In genomic region chr2:119240311-119241204, GRCh38 we compare ENCODE assay signal across 9 cellular contexts. TPM values are rescaled to one million over a fixed set of nuclear protein-coding genes. Genes with fewer than 3 reads are reported as not detected.
A peak's percentile ranks its signal among the peaks of the same experiment; 100 is the strongest.
DNase-seq lines count a peak whose midpoint lies in the region; ATAC-seq lines count a peak whose summit lies in the region.
"Had no signal": no experiment of that assay in that cellular context is flagged by ENCODE, and none has a peak within 500 bp of the region (broad histone marks: within the 10 kb centered on the region; RNA-seq: fewer than 3 reads in every experiment).

No MANE protein-coding gene starts in this region.

- H3K23ac ChIP-seq in mesenchymal stem cell (ENCODE audit: low read length in 2 of 2): peak overlapping the region in 1 of 2 experiments; percentile 99

- peaks cover 35% of the 10 kb centered on the region for H3K4me1 ChIP-seq in mesenchymal stem cell (ENCODE audit: control insufficient read depth, insufficient read depth, low read depth, low read length)

- H3K4me2 ChIP-seq in mesenchymal stem cell (ENCODE audit: low read length, poor library complexity, severe bottlenecking): peak overlapping the region; percentile 3

- H3K18ac ChIP-seq in mesenchymal stem cell (ENCODE audit: low read depth in 1 of 2, low read length in 2 of 2): peak overlapping the region; percentile 68 to 99

- H3K14ac ChIP-seq in mesenchymal stem cell (ENCODE audit: low read length in 2 of 2): peak overlapping the region in 1 of 2 experiments; percentile 93

- H3K27ac ChIP-seq in mesenchymal stem cell (ENCODE audit: low read length, poor library complexity, severe bottlenecking): peak overlapping the region; percentile 72

- H2AK5ac ChIP-seq in mesenchymal stem cell (ENCODE audit: low read length, severe bottlenecking): peak overlapping the region; percentile 23

- H3K79me1 ChIP-seq in mesenchymal stem cell (replicated peaks; ENCODE audit: low read length, poor library complexity, severe bottlenecking): peaks cover 53% of the 10 kb centered on the region

- peak; percentile 97 for DNase-seq in DMS 273 (lab: John Stamatoyannopoulos, UW; ENCODE audit: unreplicated experiment)
- peak; percentile 75 for DNase-seq in NCI-H2107 (lab: John Stamatoyannopoulos, UW)
- peak; percentile 95 for DNase-seq in cerebellum (ENCODE audit: low spot score)
- DNase-seq in mesenchymal stem cell: peak; percentile 89
- no peak for DNase-seq in epidermal melanocyte (ENCODE audit: insufficient read length, low spot score)
- no peak for DNase-seq in germinal center (ENCODE audit: low spot score)

- H3K4me3 ChIP-seq in mesenchymal stem cell (ENCODE audit: insufficient read depth in 1 of 2, low read depth in 1 of 2, low read length in 2 of 2): no peak overlapping the region
- H3K4me3 ChIP-seq: skin epidermis had no signal

- peaks cover 9 to 24% of the 10 kb centered on the region in 2 experiments for H3K36me3 ChIP-seq in mesenchymal stem cell (ENCODE audit: control insufficient read depth in 1 of 2, insufficient read depth in 2 of 2, low read depth in 1 of 2, low read length in 2 of 2)

- peak overlapping the region; percentile 79 for H4K8ac ChIP-seq in mesenchymal stem cell (ENCODE audit: low read length)

- peak overlapping the region; percentile 84 for H4K91ac ChIP-seq in mesenchymal stem cell (ENCODE audit: low read length)

- peak overlapping the region; percentile 29 for H2BK120ac ChIP-seq in mesenchymal stem cell (ENCODE audit: low read depth, low read length)

- 61% methylated on average over 15 of the region's 15 CpGs for WGBS in mesenchymal stem cell

- H2BK15ac ChIP-seq in mesenchymal stem cell (ENCODE audit: low read depth, poor library complexity, severe bottlenecking): peak overlapping the region; percentile 87

- H3K4ac ChIP-seq in mesenchymal stem cell (ENCODE audit: low read depth in 1 of 2, low read length in 2 of 2): peak overlapping the region; percentile 83 to 90

- peak overlapping the region; percentile 36 for H2AFZ ChIP-seq in mesenchymal stem cell (ENCODE audit: low read depth, low read length)

- no peak overlapping the region for H2BK5ac ChIP-seq in mesenchymal stem cell (ENCODE audit: low read depth, low read length, poor library complexity, severe bottlenecking)

- ATAC-seq in HG02588 (IDR thresholded peaks at IDR 0.05; ENCODE audit: unreplicated experiment): no peak
- no peak for ATAC-seq in GM18511 (IDR thresholded peaks at IDR 0.05; ENCODE audit: unreplicated experiment)

- peaks cover 4% of the 10 kb centered on the region for H3K9me3 ChIP-seq in mesenchymal stem cell (ENCODE audit: control insufficient read depth, low read length)

- H3K27me3 ChIP-seq in mesenchymal stem cell (ENCODE audit: control insufficient read depth in 1 of 2, insufficient read depth in 1 of 2, low read length in 2 of 2): no peaks in the 10 kb centered on the region

- H2BK12ac ChIP-seq in mesenchymal stem cell (ENCODE audit: low read length in 2 of 2): peak overlapping the region; percentile 93 to 100

- peak overlapping the region; percentile 34 for H3K9ac ChIP-seq in mesenchymal stem cell (ENCODE audit: low read length)

RNA-seq across cellular contexts. Expression of gene STEAP3, which starts 16.9 kb away (rescaled TPM):
- 1.4 TPM for total RNA-seq in cerebellum
- polyA plus RNA-seq in mesenchymal stem cell (2013, experiment 1 of 2): 25.2 TPM
- polyA plus RNA-seq in mesenchymal stem cell (2013, experiment 2 of 2): 25.9 TPM

Comparison
In these comparisons a context has a peak if more than half of its experiments do, and no peak if none do; other contexts are left out.
1. DNase-seq: peak in DMS 273 (single experiment), NCI-H2107 (single experiment), cerebellum (single experiment) and mesenchymal stem cell (single experiment); none in epidermal melanocyte (single experiment) and germinal center (single experiment).